Comparison of ENCODE assay signal across 1 cellular context in genomic region chr14:68806526-68807147, GRCh38.
TF ChIP-seq lines count a peak whose summit lies in the region.

No MANE protein-coding gene starts in this region.

TF ChIP-seq in HepG2, 621 proteins besides CTCF, POLR2A, EP300 and RAD21 (continued from another document):
- TF ChIP-seq ZHX1 (CRISPR knock-in tag; IDR thresholded peaks at IDR 0.05; ENCODE audit: low read depth): no peak
- no peak for TF ChIP-seq LBX2 (CRISPR knock-in tag; IDR thresholded peaks at IDR 0.05; ENCODE audit: borderline replicate concordance)
- TF ChIP-seq ZNF776 (CRISPR knock-in tag; IDR thresholded peaks at IDR 0.05): no peak
- TF ChIP-seq ZNF768 (CRISPR knock-in tag; IDR thresholded peaks at IDR 0.05): no peak
- 0 out of 2 replicates have a peak, but pooled peaks have one; percentile 14 for TF ChIP-seq ZNF350 (CRISPR knock-in tag; IDR thresholded peaks at IDR 0.05; ENCODE audit: borderline replicate concordance, low read depth)
- TF ChIP-seq ZNF766 (CRISPR knock-in tag; IDR thresholded peaks at IDR 0.05; ENCODE audit: borderline replicate concordance): 0 out of 2 replicates have a peak, but pooled peaks have one; percentile 33
- peak; percentile 26; the same call in 1 of the 2 replicates for TF ChIP-seq PRDM10 (CRISPR knock-in tag; IDR thresholded peaks at IDR 0.05; ENCODE audit: low read depth)
- TF ChIP-seq NCOA5 (CRISPR knock-in tag; IDR thresholded peaks at IDR 0.05): no peak
- TF ChIP-seq ATF4 (CRISPR knock-in tag; IDR thresholded peaks at IDR 0.05): no peak
- TF ChIP-seq ERF (CRISPR knock-in tag; IDR thresholded peaks at IDR 0.05): 0 out of 2 replicates have a peak, but pooled peaks have one; percentile 16
- TF ChIP-seq MTERF4 (CRISPR knock-in tag; IDR thresholded peaks at IDR 0.05): 0 out of 2 replicates have a peak, but pooled peaks have one; percentile 62
- TF ChIP-seq TBL1XR1 (IDR thresholded peaks at IDR 0.05; ENCODE audit: borderline replicate concordance, low read length, partially characterized antibody): no peak
- no peak for TF ChIP-seq ZNF557 (CRISPR knock-in tag; IDR thresholded peaks at IDR 0.05)
- 0 out of 2 replicates have a peak, but pooled peaks have one; percentile 29 for TF ChIP-seq ZSCAN29 (CRISPR knock-in tag; conservative IDR thresholded peaks at IDR 0.05)
- TF ChIP-seq SNAPC4 (CRISPR knock-in tag; IDR thresholded peaks at IDR 0.05): peak; percentile 23; the same call in 1 of the 2 replicates
- no peak for TF ChIP-seq ZNF841 (CRISPR knock-in tag; IDR thresholded peaks at IDR 0.05; ENCODE audit: borderline replicate concordance)
- TF ChIP-seq JUN (CRISPR knock-in tag; IDR thresholded peaks at IDR 0.05): no peak
- TF ChIP-seq GTF3A (CRISPR knock-in tag; conservative IDR thresholded peaks at IDR 0.05): no peak
- no peak for TF ChIP-seq ADNP (CRISPR knock-in tag; IDR thresholded peaks at IDR 0.05)
- TF ChIP-seq EZH2 (conservative IDR thresholded peaks at IDR 0.05; ENCODE audit: low read depth, low read length): no peak
- TF ChIP-seq TEAD3 (CRISPR knock-in tag; optimal IDR thresholded peaks at IDR 0.05; ENCODE audit: borderline replicate concordance): peak; percentile 9
- TF ChIP-seq ZNF883 (CRISPR knock-in tag; IDR thresholded peaks at IDR 0.05; ENCODE audit: not compliant biosample characterization): peak; percentile 14
- TF ChIP-seq XRCC5 (optimal IDR thresholded peaks at IDR 0.05; ENCODE audit: low read length): no peak
- TF ChIP-seq TBX2 (CRISPR knock-in tag; IDR thresholded peaks at IDR 0.05; ENCODE audit: borderline replicate concordance): 0 out of 2 replicates have a peak, but pooled peaks have one; percentile 2
- TF ChIP-seq ZNF574 (CRISPR knock-in tag; IDR thresholded peaks at IDR 0.05): no peak
- no peak for TF ChIP-seq NFYB (CRISPR knock-in tag; IDR thresholded peaks at IDR 0.05)
- no peak for TF ChIP-seq HOXD1 (CRISPR knock-in tag; IDR thresholded peaks at IDR 0.05)
- no peak for TF ChIP-seq ZMAT5 (CRISPR knock-in tag; IDR thresholded peaks at IDR 0.05; ENCODE audit: borderline replicate concordance, low read depth)
- TF ChIP-seq ZNF605 (CRISPR knock-in tag; IDR thresholded peaks at IDR 0.05): 0 out of 2 replicates have a peak, but pooled peaks have one; percentile 18
- 0 out of 2 replicates have a peak, but pooled peaks have one; percentile 2 for TF ChIP-seq TARDBP (CRISPR knock-in tag; IDR thresholded peaks at IDR 0.05)
- 0 out of 2 replicates have a peak, but pooled peaks have one; percentile 22 for TF ChIP-seq ZNF451 (CRISPR knock-in tag; IDR thresholded peaks at IDR 0.05)
- TF ChIP-seq KLF11 (CRISPR knock-in tag; IDR thresholded peaks at IDR 0.05): no peak
- TF ChIP-seq ZNF292 (CRISPR knock-in tag; IDR thresholded peaks at IDR 0.05; ENCODE audit: borderline replicate concordance, low read depth): 0 out of 2 replicates have a peak, but pooled peaks have one; percentile 2
- TF ChIP-seq ZFX (CRISPR knock-in tag; IDR thresholded peaks at IDR 0.05; ENCODE audit: low read depth): peak; percentile 72; the same call in 1 of the 2 replicates
- TF ChIP-seq ZNF792 (CRISPR knock-in tag; IDR thresholded peaks at IDR 0.05): no peak
- no peak for TF ChIP-seq CBX5 (CRISPR knock-in tag; IDR thresholded peaks at IDR 0.05; ENCODE audit: borderline replicate concordance)
- no peak for TF ChIP-seq ATF5 (CRISPR knock-in tag; IDR thresholded peaks at IDR 0.05; ENCODE audit: low read depth)
- TF ChIP-seq ZNF816 (CRISPR knock-in tag; IDR thresholded peaks at IDR 0.05; ENCODE audit: borderline replicate concordance): no peak
- TF ChIP-seq IRF2 (CRISPR knock-in tag; IDR thresholded peaks at IDR 0.05): peak; percentile 5; the same call in 1 of the 2 replicates
- no peak for TF ChIP-seq PHF21A (CRISPR knock-in tag; IDR thresholded peaks at IDR 0.05)
- 0 out of 2 replicates have a peak, but pooled peaks have one; percentile 23 for TF ChIP-seq TP53 (CRISPR knock-in tag; conservative IDR thresholded peaks at IDR 0.05)
- 0 out of 2 replicates have a peak, but pooled peaks have one; percentile 35 for TF ChIP-seq ZNF251 (CRISPR knock-in tag; IDR thresholded peaks at IDR 0.05)
